Comparison of ENCODE assay signal across 21 cellular contexts in the genomic region with DNA sequence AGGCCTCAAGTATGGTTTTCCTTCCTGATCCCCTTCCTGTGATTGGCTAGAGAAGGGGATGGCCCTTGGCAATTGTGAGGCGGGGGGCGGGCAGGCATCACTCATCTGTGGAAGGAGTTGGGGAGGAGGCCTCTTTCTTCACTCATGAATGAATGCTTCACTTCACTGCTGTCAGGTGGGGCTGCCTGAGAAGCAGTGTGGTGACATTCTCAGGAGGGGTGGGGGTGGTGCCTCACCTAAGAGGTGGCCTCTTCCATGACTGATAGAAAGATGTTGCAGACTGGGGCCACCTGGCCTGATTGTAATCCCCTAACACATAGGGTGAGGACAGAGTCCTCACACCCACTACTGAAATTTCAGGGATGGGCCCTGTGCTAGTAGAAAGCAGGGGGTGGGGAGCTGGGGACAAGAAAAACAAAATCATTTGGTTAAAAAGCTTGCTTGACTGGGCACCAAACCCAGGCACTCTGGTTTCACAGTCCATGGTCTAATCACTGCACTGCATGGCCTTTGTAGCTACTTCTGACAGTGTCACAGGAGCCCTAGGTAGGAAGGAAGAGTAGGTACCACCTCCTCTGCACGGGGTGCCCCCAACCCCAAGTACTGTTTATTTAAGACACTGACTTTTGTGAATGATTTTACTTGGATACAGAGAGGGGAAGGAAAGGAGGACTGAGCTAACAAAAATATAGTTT. TPM values are rescaled to one million over a fixed set of nuclear protein-coding genes. Genes with fewer than 3 reads are reported as not detected.
A peak's percentile ranks its signal among the peaks of the same experiment; 100 is the strongest.
DNase-seq lines count a peak whose midpoint lies in the region; ATAC-seq and TF ChIP-seq lines count a peak whose summit lies in the region.
"Had no signal": no experiment of that assay in that cellular context is flagged by ENCODE, and none has a peak within 500 bp of the region (broad histone marks: within the 10 kb centered on the region; RNA-seq: fewer than 3 reads in every experiment).

No MANE protein-coding gene starts in this region.

- H3K9me3 ChIP-seq in esophagus (ENCODE audit: control insufficient read depth in 2 of 2, insufficient read depth in 1 of 2, low read depth in 1 of 2, low read length in 1 of 2) (no peaks in the 10 kb centered on the region), neural progenitor cell (ENCODE audit: low read depth) (no peaks in the 10 kb centered on the region)
- H3K9me3 ChIP-seq: BE2C had no signal

- H3K9ac ChIP-seq in neural progenitor cell: no peak overlapping the region

- no peaks in the 10 kb centered on the region for H3F3A ChIP-seq in neural progenitor cell (ENCODE audit: low read depth)

- TF ChIP-seq CTCF in neural progenitor cell (IDR thresholded peaks at IDR 0.05): no peak

- H3K27me3 ChIP-seq in esophagus (ENCODE audit: control insufficient read depth in 1 of 2, insufficient read depth in 2 of 2, low read length in 2 of 2) (no peaks in the 10 kb centered on the region), neural progenitor cell (no peaks in the 10 kb centered on the region)

- H3K27me3 Mint-ChIP-seq in activated naive CD4-positive, alpha-beta T cell treated with anti-CD3 and anti-CD28 coated beads, Interleukin-2, amount 10 ng/mL, durations not matched to agents 7 days and 5 days: peaks cover 39% of the 10 kb centered on the region
- H3K27me3 Mint-ChIP-seq in IgD-negative memory B cell (peaks cover 18% of the 10 kb centered on the region), neural progenitor cell (ENCODE audit: insufficient read depth, low read depth) (peaks cover 9% of the 10 kb centered on the region)

- WGBS in esophagus, 2 donors: 81 to 84% methylated on average over 3 of the region's 3 CpGs

- H3K4me1 ChIP-seq in esophagus (ENCODE audit: control insufficient read depth in 2 of 2, insufficient read depth in 2 of 2, low read length in 1 of 2) (no peaks in the 10 kb centered on the region), neural progenitor cell (peaks cover 18% of the 10 kb centered on the region)
- H3K4me1 ChIP-seq: BE2C had no signal

- no peaks in the 10 kb centered on the region for H4K20me1 ChIP-seq in neural progenitor cell (ENCODE audit: low read depth)

- H2AFZ ChIP-seq in neural progenitor cell (replicated peaks): no peak overlapping the region

- H3K9me3 Mint-ChIP-seq in activated naive CD4-positive, alpha-beta T cell treated with anti-CD3 and anti-CD28 coated beads, Interleukin-2, amount 10 ng/mL, durations not matched to agents 7 days and 5 days: no peaks in the 10 kb centered on the region
- H3K9me3 Mint-ChIP-seq in IgD-negative memory B cell (no peaks in the 10 kb centered on the region), neural progenitor cell (no peaks in the 10 kb centered on the region)

- H3K4me3 ChIP-seq in esophagus (ENCODE audit: low read depth in 1 of 2, low read length in 2 of 2) (no peak overlapping the region), neural progenitor cell (no peak overlapping the region)

- H3K4me1 Mint-ChIP-seq in activated naive CD4-positive, alpha-beta T cell treated with anti-CD3 and anti-CD28 coated beads, Interleukin-2, amount 10 ng/mL, durations not matched to agents 7 days and 5 days: peaks cover 2% of the 10 kb centered on the region
- peaks cover 3 to 11% (median 8%) of the 10 kb centered on the region in 3 donors for H3K4me1 Mint-ChIP-seq in IgD-negative memory B cell
- H3K4me1 Mint-ChIP-seq in neural progenitor cell: peaks cover 31% of the 10 kb centered on the region

- peak; percentile 21 for DNase-seq in activated naive CD4-positive, alpha-beta T cell treated with anti-CD3 and anti-CD28 coated beads, Interleukin-2, amount 10 ng/mL, durations not matched to agents 7 days and 5 days
- DNase-seq in activated naive CD4-positive, alpha-beta T cell (lab: John Stamatoyannopoulos, UW): no peak
- no peak for DNase-seq in neural progenitor cell (ENCODE audit: low spot score)
- DNase-seq in cortex of kidney (lab: John Stamatoyannopoulos, UW): no peak
- DNase-seq: BE2C, EL, GF-D8, IMR-90, MV-4-11, NCI-H1694 treated with DMSO at 0.1 percent for 48 hours, NCI-H2081 treated with DMSO at 0.1 percent for 48 hours, NCI-H2171 treated with DMSO at 0.1 percent for 48 hours, NCI-H446, NCI-H526 had no signal

- H3K36me3 Mint-ChIP-seq in activated naive CD4-positive, alpha-beta T cell treated with anti-CD3 and anti-CD28 coated beads, Interleukin-2, amount 10 ng/mL, durations not matched to agents 7 days and 5 days: no peaks in the 10 kb centered on the region
- H3K36me3 Mint-ChIP-seq in IgD-negative memory B cell (no peaks in the 10 kb centered on the region), neural progenitor cell (no peaks in the 10 kb centered on the region)

- no peak for ATAC-seq in activated CD4-positive, CD25-positive, alpha-beta regulatory T cell treated with anti-CD3 and anti-CD28 coated beads, Interleukin-2, amount 50 U/mL, for 24 hours
- ATAC-seq in GM19467 (IDR thresholded peaks at IDR 0.05; ENCODE audit: unreplicated experiment): no peak
- ATAC-seq: Right ventricle myocardium inferior had no signal

- no peak overlapping the region for H3K27ac Mint-ChIP-seq in activated naive CD4-positive, alpha-beta T cell treated with anti-CD3 and anti-CD28 coated beads, Interleukin-2, amount 10 ng/mL, durations not matched to agents 7 days and 5 days
- H3K27ac Mint-ChIP-seq in IgD-negative memory B cell (peak overlapping the region in 2 of 3 donors; percentile 19 to 78), neural progenitor cell (peak overlapping the region; percentile 92)

- H3K27ac ChIP-seq in esophagus (ENCODE audit: low read depth in 2 of 2, low read length in 1 of 2): peak overlapping the region; percentile 45 to 75
- no peak overlapping the region for H3K27ac ChIP-seq in neural progenitor cell

- CTCF ChIA-PET in activated naive CD4-positive, alpha-beta T cell treated with anti-CD3 and anti-CD28 coated beads, Interleukin-2, amount 10 ng/mL, durations not matched to agents 7 days and 5 days (lab: Charles Lee): no interaction called here

- H3K4me2 ChIP-seq in neural progenitor cell: no peak overlapping the region

- H3K79me2 ChIP-seq in neural progenitor cell (ENCODE audit: low read depth): no peaks in the 10 kb centered on the region

- H3K36me3 ChIP-seq in esophagus (ENCODE audit: control insufficient read depth in 2 of 2, insufficient read depth in 2 of 2, low read length in 1 of 2) (no peaks in the 10 kb centered on the region), neural progenitor cell (no peaks in the 10 kb centered on the region)
- H3K36me3 ChIP-seq: BE2C had no signal

- H3K4me3 Mint-ChIP-seq in activated naive CD4-positive, alpha-beta T cell treated with anti-CD3 and anti-CD28 coated beads, Interleukin-2, amount 10 ng/mL, durations not matched to agents 7 days and 5 days: no peak overlapping the region
- H3K4me3 Mint-ChIP-seq in IgD-negative memory B cell: peak overlapping the region in 1 of 4 donors; percentile 41
- no peak overlapping the region for H3K4me3 Mint-ChIP-seq in neural progenitor cell

RNA-seq across cellular contexts. Expression of gene HOPX, which starts 5.6 kb away (rescaled TPM):
- polyA plus RNA-seq in IgD-negative memory B cell (84.2 TPM), esophagus (1,000 to 10,000 TPM in 1 of 2 donors, 100 to 1,000 TPM in 1; 649 to 1,386 TPM)
- total RNA-seq in neural progenitor cell (ENCODE audit: low replicate concordance): 2.6 and 2.8 TPM in 2 replicates
- total RNA-seq: H1, OCI-LY7 had no signal
- polyA plus RNA-seq: H1 had no signal
